25 cellular contexts compared by ENCODE assay signal in genomic region chr6:106132153-106132698, GRCh38. TPM values are rescaled to one million over a fixed set of nuclear protein-coding genes. Genes with fewer than 3 reads are reported as not detected.
DNase-seq lines count a peak whose midpoint lies in the region; ATAC-seq, FAIRE-seq and TF ChIP-seq lines count a peak whose summit lies in the region.
"Had no signal": no experiment of that assay in that cellular context is flagged by ENCODE, and none has a peak within 500 bp of the region (broad histone marks: within the 10 kb centered on the region; RNA-seq: fewer than 3 reads in every experiment).

No MANE protein-coding gene starts in this region.

- TF ChIP-seq RAD21 in HepG2 (CRISPR knock-in tag; IDR thresholded peaks at IDR 0.05) (no peak), GM12878 (IDR thresholded peaks at IDR 0.05; ENCODE audit: insufficient read depth, low read depth, low read length) (no peak), H1 (IDR thresholded peaks at IDR 0.05 in 1 of 2, conservative IDR thresholded peaks at IDR 0.05 in 1 of 2; ENCODE audit: low read depth in 2 of 2, low read length in 2 of 2) (no peak)

- H4K20me1 ChIP-seq in HepG2 (ENCODE audit: insufficient read depth, low read length) = no peaks in the 10 kb centered on the region
- H4K20me1 ChIP-seq in GM12878 (ENCODE audit: control insufficient read depth, insufficient read depth) = no peaks in the 10 kb centered on the region
- no peaks in the 10 kb centered on the region for H4K20me1 ChIP-seq in H1 (replicated peaks in 1 of 2; ENCODE audit: control insufficient read depth in 1 of 2, insufficient read depth in 2 of 2, low read length in 2 of 2)
- H4K20me1 ChIP-seq: BLaER1 treated with 17β-estradiol and CSF1 and Interleukin-3, amounts not matched to agents 10 nM and 100 nM had no signal

- H2BK20ac ChIP-seq in H1 (ENCODE audit: low read length) = no peak overlapping the region

- intact Hi-C loops in HepG2 (cut with micrococcal nuclease; ENCODE audit: unreplicated experiment) = no loop called here
- intact Hi-C loops in right lobe of liver (cut with DNase I) = no loop called here
- intact Hi-C loops in GM12878 (cut with micrococcal nuclease; ENCODE audit: unreplicated experiment) = no loop called here

- H3K27me3 ChIP-seq in HepG2 (ENCODE audit: control insufficient read depth in 1 of 2, insufficient read depth in 2 of 2, low read length in 2 of 2) = peaks cover 0 to 10% of the 10 kb centered on the region in 2 experiments; a peak in 1 of 5 replicates
- H3K27me3 ChIP-seq in right lobe of liver = no peaks in the 10 kb centered on the region
- H3K27me3 ChIP-seq in GM12878 (replicated peaks in 1 of 2; ENCODE audit: control insufficient read depth in 2 of 2, insufficient read depth in 2 of 2, low read length in 1 of 2) = no peaks in the 10 kb centered on the region
- no peaks in the 10 kb centered on the region for H3K27me3 ChIP-seq in H1 (replicated peaks in 1 of 4; ENCODE audit: control insufficient read depth in 3 of 4, extremely low read depth in 1 of 4, insufficient read depth in 3 of 4, low read length in 3 of 4)
- no peaks in the 10 kb centered on the region for H3K27me3 ChIP-seq in trophoblast cell (ENCODE audit: insufficient read depth, low read length)
- H3K27me3 ChIP-seq in WERI-Rb-1 (ENCODE audit: insufficient read depth, low read depth, severe bottlenecking) = no peaks in the 10 kb centered on the region
- H3K27me3 ChIP-seq: BE2C; BLaER1 treated with 17β-estradiol and CSF1 and Interleukin-3, amounts not matched to agents 10 nM and 100 nM had no signal

- H3K4me3 ChIP-seq in HepG2 (replicated peaks in 1 of 3; ENCODE audit: insufficient read depth in 1 of 3, low read depth in 2 of 3, low read length in 3 of 3) = no peak overlapping the region
- no peak overlapping the region for H3K4me3 ChIP-seq in right lobe of liver
- no peak overlapping the region for H3K4me3 ChIP-seq in GM12878
- H3K4me3 ChIP-seq in H1 (ENCODE audit: extremely low read depth in 1 of 4, insufficient read depth in 2 of 4, low read depth in 3 of 4, low read length in 4 of 4) = no peak overlapping the region
- no peak overlapping the region for H3K4me3 ChIP-seq in trophoblast cell (ENCODE audit: low read depth, low read length)
- no peak overlapping the region for H3K4me3 ChIP-seq in WERI-Rb-1 (ENCODE audit: low read depth, low read length)
- H3K4me3 ChIP-seq: A549; BLaER1 treated with 17β-estradiol and CSF1 and Interleukin-3, amounts not matched to agents 10 nM and 100 nM; GM23338; HAP-1 had no signal

- no peak overlapping the region for H4K12ac ChIP-seq in trophoblast cell (ENCODE audit: low read depth, low read length)

- H3K14ac ChIP-seq in H1 (ENCODE audit: insufficient read length) (no peak overlapping the region), trophoblast cell (ENCODE audit: low read length) (no peak overlapping the region)

- RAD21 ChIA-PET in GM12878 (lab: Charles Lee; ENCODE audit: unreplicated experiment) = interaction anchor here (0.9 to 1.2 kb wide), 2 partner anchors 10 to 50 kb away, joined by 3 to 4 read pairs; no protein-coding TSS in a partner anchor

- H4K8ac ChIP-seq in H1 (ENCODE audit: extremely low read depth, insufficient read depth, low read length) (no peak overlapping the region), trophoblast cell (ENCODE audit: low read depth, low read length) (no peak overlapping the region)

- TF ChIP-seq EP300 in HepG2 (IDR thresholded peaks at IDR 0.05; ENCODE audit: low read depth in 2 of 2, low read length in 2 of 2) = no peak
- no peak for TF ChIP-seq EP300 in HepG2 (CRISPR knock-in tag; IDR thresholded peaks at IDR 0.05; ENCODE audit: borderline replicate concordance)
- no peak for TF ChIP-seq EP300 in GM12878 (IDR thresholded peaks at IDR 0.05; ENCODE audit: borderline replicate concordance in 1 of 2, control insufficient read depth in 1 of 2, low read depth in 2 of 2, low read length in 2 of 2)
- TF ChIP-seq EP300 in H1 (IDR thresholded peaks at IDR 0.05; ENCODE audit: borderline replicate concordance in 1 of 2, low read depth in 2 of 2, low read length in 2 of 2) = no peak

- H2AK5ac ChIP-seq in H1 (ENCODE audit: low read depth, low read length) (no peak overlapping the region), trophoblast cell (ENCODE audit: low read length) (no peak overlapping the region)

- H3K4ac ChIP-seq in H1 (replicated peaks; ENCODE audit: insufficient read length, low read depth, low read length) = no peak overlapping the region
- no peak overlapping the region for H3K4ac ChIP-seq in trophoblast cell (ENCODE audit: low read depth, low read length)

- H3K9ac ChIP-seq in HepG2 (ENCODE audit: insufficient read depth, low read depth, low read length) = no peak overlapping the region
- H3K9ac ChIP-seq in GM12878 (ENCODE audit: control insufficient read depth, insufficient read depth, low read length) = no peak overlapping the region
- no peak overlapping the region for H3K9ac ChIP-seq in H1 (replicated peaks in 1 of 4; ENCODE audit: extremely low read depth in 1 of 4, low read depth in 3 of 4, low read length in 3 of 4)
- no peak overlapping the region for H3K9ac ChIP-seq in trophoblast cell (ENCODE audit: low read length)
- H3K9ac ChIP-seq: BLaER1 treated with 17β-estradiol and CSF1 and Interleukin-3, amounts not matched to agents 10 nM and 100 nM had no signal

- no peak overlapping the region for H4K5ac ChIP-seq in H1 (ENCODE audit: insufficient read length, low read depth, low read length)

- SMC1A ChIA-PET in GM12878 (lab: Charles Lee; ENCODE audit: uncharacterized antibody, unreplicated experiment) = interaction anchor here (1.2 to 1.8 kb wide), 2 partner anchors 9 to 91 kb away, joined by 3 to 6 read pairs; no protein-coding TSS in a partner anchor

- H3K23ac ChIP-seq in H1 (ENCODE audit: insufficient read length) = no peak overlapping the region
- H3K23ac ChIP-seq in trophoblast cell (ENCODE audit: low read length) = no peak overlapping the region

- FAIRE-seq in HepG2 (lab: Jason Lieb, UNC) (no peak), GM12878 (lab: Jason Lieb, UNC) (no peak), H1 (lab: Jason Lieb, UNC) (no peak), D721Med (lab: Jason Lieb, UNC) (no peak)
- FAIRE-seq: A549, G401.6, GM19239, H54 had no signal

- no peak for TF ChIP-seq CTCF in HepG2 (CRISPR knock-in tag; IDR thresholded peaks at IDR 0.05)
- TF ChIP-seq CTCF in right lobe of liver (IDR thresholded peaks at IDR 0.05) = no peak
- TF ChIP-seq CTCF in GM12878 (IDR thresholded peaks at IDR 0.05 in 2 of 3, conservative IDR thresholded peaks at IDR 0.05 in 1 of 3; ENCODE audit: control insufficient read depth in 2 of 3, extremely low read depth in 1 of 3, insufficient read depth in 1 of 3, low read depth in 3 of 3, low read length in 3 of 3) = no peak
- no peak for TF ChIP-seq CTCF in H1 (IDR thresholded peaks at IDR 0.05; ENCODE audit: control extremely low read depth in 1 of 3, insufficient read depth in 1 of 3, low read depth in 1 of 3, low read length in 3 of 3)
- no peak for TF ChIP-seq CTCF in WERI-Rb-1 (IDR thresholded peaks at IDR 0.05; ENCODE audit: low read depth, low read length)
- no peak for TF ChIP-seq CTCF in D721Med (IDR thresholded peaks at IDR 0.05; ENCODE audit: insufficient read depth, missing control alignments)

- H3K4me1 ChIP-seq in HepG2 (ENCODE audit: insufficient read depth, low read length) = peaks cover 21% of the 10 kb centered on the region
- no peaks in the 10 kb centered on the region for H3K4me1 ChIP-seq in right lobe of liver
- peaks cover 11% of the 10 kb centered on the region for H3K4me1 ChIP-seq in GM12878 (ENCODE audit: control insufficient read depth, insufficient read depth, low read length)
- peaks cover 0 to 3% (median 0%) of the 10 kb centered on the region in 4 experiments; a peak in 1 of 7 replicates for H3K4me1 ChIP-seq in H1 (replicated peaks in 1 of 4; ENCODE audit: control insufficient read depth in 3 of 4, insufficient read depth in 4 of 4, low read length in 3 of 4)
- peaks cover 13 to 16% of the 10 kb centered on the region in 2 experiments for H3K4me1 ChIP-seq in trophoblast cell (ENCODE audit: control insufficient read depth in 1 of 2, insufficient read depth in 2 of 2, low read length in 2 of 2)

- no peak overlapping the region for H3K56ac ChIP-seq in H1 (replicated peaks; ENCODE audit: insufficient read length, low read depth, low read length)

- no TSS peak for BruUV-seq in HepG2 (replicated peaks; lab: Mats Ljungman, UMichigan)
- no TSS peak for BruUV-seq in GM12878 (replicated peaks; lab: Mats Ljungman, UMichigan)

- 26% methylated on average over 10 of the region's 10 CpGs for WGBS in HepG2 (ENCODE audit: low lambda C conversion rate)
- WGBS in right lobe of liver (ENCODE audit: insufficient coverage, low coverage, low lambda C conversion rate, missing lambda C conversion rate) = 66% methylated on average over 7 of the region's 10 CpGs
- 53% methylated on average over 10 of the region's 10 CpGs for WGBS in GM12878 (ENCODE audit: insufficient coverage, insufficient replicate concordance, low lambda C conversion rate, missing lambda C conversion rate)
- 89% methylated on average over 10 of the region's 10 CpGs; no CpG with 5 or more reads in 1 of the 2 experiments for WGBS in H1 (ENCODE audit: extremely low coverage in 1 of 2, insufficient coverage in 1 of 2, insufficient read length in 1 of 2, insufficient replicate concordance in 2 of 2, low coverage in 1 of 2, low lambda C conversion rate in 2 of 2, missing lambda C conversion rate in 1 of 2), 2 experiments
- no CpG with 5 or more reads among the region's 10 CpGs for WGBS in trophoblast cell (ENCODE audit: extremely low coverage, insufficient coverage, insufficient read length)

- 0 out of 2 replicates have a peak overlapping the region, but pooled peaks have one; percentile 50 for H2BK12ac ChIP-seq in H1 (ENCODE audit: low read depth, low read length)
- no peak overlapping the region for H2BK12ac ChIP-seq in trophoblast cell (ENCODE audit: low read length)

- H2AFZ ChIP-seq in HepG2 (ENCODE audit: low read length) = no peak overlapping the region
- H2AFZ ChIP-seq in GM12878 (ENCODE audit: control insufficient read depth, low read depth, low read length) = no peak overlapping the region
- no peak overlapping the region for H2AFZ ChIP-seq in H1 (ENCODE audit: low read length)
- H2AFZ ChIP-seq in trophoblast cell (ENCODE audit: insufficient read depth, low read length, poor library complexity) = no peak overlapping the region
- H2AFZ ChIP-seq: GM23338 had no signal

- no peak overlapping the region for H3K18ac ChIP-seq in H1 (ENCODE audit: extremely low read depth, low read length)
- no peak overlapping the region for H3K18ac ChIP-seq in trophoblast cell (ENCODE audit: low read length)

- H3K79me2 ChIP-seq in HepG2 (ENCODE audit: insufficient read depth, low read length) (no peaks in the 10 kb centered on the region), GM12878 (ENCODE audit: control insufficient read depth, insufficient read depth, low read length) (no peaks in the 10 kb centered on the region), H1 (ENCODE audit: control insufficient read depth in 1 of 2, insufficient read depth in 2 of 2, low read length in 2 of 2) (no peaks in the 10 kb centered on the region), trophoblast cell (ENCODE audit: control insufficient read depth, insufficient read depth, low read length, poor library complexity) (no peaks in the 10 kb centered on the region)

- H4K91ac ChIP-seq in H1 (replicated peaks; ENCODE audit: insufficient read length, low read length) (no peak overlapping the region), trophoblast cell (ENCODE audit: low read depth, low read length) (no peak overlapping the region)

- in situ Hi-C loops in HepG2 (cut with HindIII; ENCODE audit: extremely low pct_ligation_motif_present, low pct_unique_long_range_greater_than_20kb) (no loop called here), GM12878 (cut with MboI) (no loop called here)

- no peak overlapping the region for H2BK15ac ChIP-seq in H1 (ENCODE audit: low read length)

- H3K4me2 ChIP-seq in HepG2 (ENCODE audit: low read depth, low read length) (no peak overlapping the region), GM12878 (ENCODE audit: control insufficient read depth, insufficient read depth) (no peak overlapping the region), H1 (ENCODE audit: insufficient read depth in 1 of 2, low read depth in 2 of 2, low read length in 2 of 2) (no peak overlapping the region), trophoblast cell (ENCODE audit: low read length) (no peak overlapping the region)
- H3K4me2 ChIP-seq: A549; BLaER1 treated with 17β-estradiol and CSF1 and Interleukin-3, amounts not matched to agents 10 nM and 100 nM; GM23338 had no signal

- CTCF ChIA-PET in HepG2 (lab: Yijun Ruan, JAX; ENCODE audit: low intra/inter-chr PET ratio, low total read pairs) (no interaction called here), GM12878 (lab: Yijun Ruan, JAX) (interaction anchor here (1.2 kb wide), 1 partner anchor 88 kb away, joined by 4 read pairs; no protein-coding TSS in a partner anchor), H1 (lab: Charles Lee; ENCODE audit: partially characterized antibody) (no interaction called here)

- H3K9me3 ChIP-seq in HepG2 (ENCODE audit: low read length) = no peaks in the 10 kb centered on the region
- no peaks in the 10 kb centered on the region for H3K9me3 ChIP-seq in right lobe of liver
- H3K9me3 ChIP-seq in GM12878 (replicated peaks; ENCODE audit: control insufficient read depth, insufficient read depth, low read length) = no peaks in the 10 kb centered on the region
- no peaks in the 10 kb centered on the region for H3K9me3 ChIP-seq in H1 (ENCODE audit: insufficient read depth in 2 of 2, low read depth in 1 of 2, low read length in 1 of 2)
- H3K9me3 ChIP-seq in trophoblast cell (ENCODE audit: insufficient read depth, low read depth, low read length) = peaks cover 3% of the 10 kb centered on the region
- H3K9me3 ChIP-seq in WERI-Rb-1 (ENCODE audit: severe bottlenecking) = no peaks in the 10 kb centered on the region
- H3K9me3 ChIP-seq: A549; BE2C; BLaER1 treated with 17β-estradiol and CSF1 and Interleukin-3, amounts not matched to agents 10 nM and 100 nM; HAP-1 had no signal

- H2BK120ac ChIP-seq in H1 (replicated peaks; ENCODE audit: low read depth, low read length) = no peak overlapping the region
- H2BK120ac ChIP-seq in trophoblast cell (ENCODE audit: insufficient read depth, low read length, poor library complexity) = no peak overlapping the region

- H3K27ac ChIP-seq in HepG2 (ENCODE audit: extremely low read length, insufficient read depth, low read length) (no peak overlapping the region), right lobe of liver (no peak overlapping the region), GM12878 (ENCODE audit: control insufficient read depth, insufficient read depth) (no peak overlapping the region), H1 (ENCODE audit: low read depth, low read length) (no peak overlapping the region), trophoblast cell (ENCODE audit: low read depth, low read length) (no peak overlapping the region), WERI-Rb-1 (no peak overlapping the region)
- H3K27ac ChIP-seq: A549; BLaER1 treated with 17β-estradiol and CSF1 and Interleukin-3, amounts not matched to agents 10 nM and 100 nM had no signal

- no peak for TF ChIP-seq POLR2A in HepG2 (IDR thresholded peaks at IDR 0.05; ENCODE audit: insufficient read depth in 1 of 2, low read depth in 2 of 2, low read length in 2 of 2)
- TF ChIP-seq POLR2A in right lobe of liver (IDR thresholded peaks at IDR 0.05) = no peak
- TF ChIP-seq POLR2A in GM12878 (IDR thresholded peaks at IDR 0.05; ENCODE audit: low read depth, low read length) = no peak
- no peak for TF ChIP-seq POLR2A in H1 (IDR thresholded peaks at IDR 0.05; ENCODE audit: control extremely low read depth in 1 of 2, low read depth in 2 of 2, low read length in 2 of 2)

- no peaks in the 10 kb centered on the region for H3K23me2 ChIP-seq in H1 (ENCODE audit: low read depth, low read length)

- DNase-seq in HepG2 (ENCODE audit: low spot score) = no peak
- DNase-seq in right lobe of liver = no peak
- DNase-seq in GM12878 (ENCODE audit: low read depth, low spot score) = no peak
- no peak for DNase-seq in H1 (ENCODE audit: low read depth in 1 of 2, low spot score in 2 of 2)
- peak; percentile 91 to 96 for DNase-seq in trophoblast cell
- no peak for DNase-seq in stimulated activated CD4-positive, alpha-beta T cell treated with anti-CD3 and anti-CD28 coated beads, Interleukin-4, amount 100 ng/mL, for 24 hours
- no peak for DNase-seq in WERI-Rb-1
- no peak for DNase-seq in D721Med (ENCODE audit: insufficient read length, low spot score)
- DNase-seq: 8988T; ACHN; AML-193; BE2C; Calu3; CD4-positive, alpha-beta memory T cell; COR-L47; DMS153; DND-41; HFFc6 had no signal

- no peaks in the 10 kb centered on the region for H3K79me1 ChIP-seq in H1 (ENCODE audit: low read depth, low read length)
- H3K79me1 ChIP-seq in trophoblast cell (ENCODE audit: low read length) = peaks cover 2% of the 10 kb centered on the region

- no peak overlapping the region for H2BK5ac ChIP-seq in H1 (ENCODE audit: low read depth, low read length)
- no peak overlapping the region for H2BK5ac ChIP-seq in trophoblast cell (ENCODE audit: low read depth, low read length, poor library complexity)

- no peak for ATAC-seq in HepG2
- no peak for ATAC-seq in right lobe of liver
- ATAC-seq in GM12878 = no peak
- ATAC-seq: A549, GM23338 had no signal

- POLR2A ChIA-PET in HepG2 (lab: Yijun Ruan, JAX) (no interaction called here), GM12878 (lab: Charles Lee) (no interaction called here), H1 (lab: Charles Lee; ENCODE audit: partially characterized antibody) (interaction anchor here (0.6 kb wide), 1 partner anchor 190 kb away, joined by 3 read pairs; no protein-coding TSS in a partner anchor)

- no peaks in the 10 kb centered on the region for H3K36me3 ChIP-seq in HepG2 (replicated peaks in 1 of 2; ENCODE audit: control insufficient read depth in 1 of 2, insufficient read depth in 2 of 2, low read length in 2 of 2)
- H3K36me3 ChIP-seq in right lobe of liver = no peaks in the 10 kb centered on the region
- H3K36me3 ChIP-seq in GM12878 (ENCODE audit: control insufficient read depth in 2 of 2, insufficient read depth in 2 of 2, low read length in 1 of 2) = no peaks in the 10 kb centered on the region
- no peaks in the 10 kb centered on the region for H3K36me3 ChIP-seq in H1 (ENCODE audit: control insufficient read depth in 2 of 4, insufficient read depth in 4 of 4, low read length in 3 of 4)
- H3K36me3 ChIP-seq in trophoblast cell (ENCODE audit: control insufficient read depth in 1 of 2, insufficient read depth in 2 of 2, low read length in 2 of 2) = no peaks in the 10 kb centered on the region
- no peaks in the 10 kb centered on the region for H3K36me3 ChIP-seq in WERI-Rb-1
- H3K36me3 ChIP-seq: BE2C; BLaER1 treated with 17β-estradiol and CSF1 and Interleukin-3, amounts not matched to agents 10 nM and 100 nM; HAP-1 had no signal

RNA-seq across cellular contexts. Expression of gene PRDM1, which starts 46.1 kb away (rescaled TPM):
- not detected in 2 replicates for total RNA-seq in HepG2 (2016; rRNA removed; fragmentation: Illumina TruSeq; extraction: Trizol)
- not detected in 2 replicates for total RNA-seq in HepG2 (2016; cell fraction: cytosol; rRNA removed; fragmentation: Illumina TruSeq; extraction: Trizol; ENCODE audit: low read depth)
- not detected in 2 replicates for total RNA-seq in HepG2 (2016; cell fraction: insoluble cytoplasmic fraction; rRNA removed; fragmentation: Illumina TruSeq; extraction: Trizol)
- total RNA-seq in HepG2 (2016; cell fraction: membrane; rRNA removed; fragmentation: Illumina TruSeq; extraction: Trizol) = not detected in 2 replicates
- total RNA-seq in HepG2 (2016; cell fraction: nucleus; rRNA removed; fragmentation: Illumina TruSeq; extraction: Trizol) = not detected in 2 replicates
- polyA plus RNA-seq in HepG2 (2011; rRNA removed) = 0.03 and 0.13 TPM in 2 replicates
- not detected in 2 replicates for polyA plus RNA-seq in HepG2 (2011; cell fraction: cytosol; rRNA removed)
- not detected in 2 replicates for polyA plus RNA-seq in HepG2 (2011; cell fraction: nucleus; rRNA removed)
- 0.20 TPM in 1 of 2 replicates, not detected in the other for polyA plus RNA-seq in HepG2 (2012)
- not detected in 2 replicates for polyA plus RNA-seq in HepG2 (2016; cell fraction: cytosol; fragmentation: Illumina TruSeq; extraction: Trizol; ENCODE audit: low read depth)
- not detected in 2 replicates for polyA plus RNA-seq in HepG2 (2016; cell fraction: insoluble cytoplasmic fraction; fragmentation: Illumina TruSeq; extraction: Trizol; ENCODE audit: low read depth)
- polyA plus RNA-seq in HepG2 (2016; cell fraction: membrane; fragmentation: Illumina TruSeq; extraction: Trizol; ENCODE audit: low read depth) = not detected in 2 replicates
- not detected in 2 replicates for polyA plus RNA-seq in HepG2 (2016; cell fraction: nucleus; fragmentation: Illumina TruSeq; extraction: Trizol; ENCODE audit: insufficient read depth, low read depth)
- 4.0 TPM in 1 of 2 replicates, not detected in the other for polyA minus RNA-seq in HepG2 (2011; rRNA and poly(A)+ RNA removed; ENCODE audit: low replicate concordance)
- not detected in 2 replicates for polyA minus RNA-seq in HepG2 (2011; cell fraction: cytosol; rRNA and poly(A)+ RNA removed)
- polyA minus RNA-seq in HepG2 (2011; cell fraction: nucleus; rRNA and poly(A)+ RNA removed) = not detected in 2 replicates
- 1 to 10 TPM in 5 of 6 experiments, under 1 TPM in 1; 0.86 to 2.8 (median 1.3) TPM for total RNA-seq in right lobe of liver
- total RNA-seq in GM12878 (2013; cell fraction: nucleolus; rRNA removed) = 7.9 and 9.9 TPM in 2 replicates
- total RNA-seq in GM12878 (2014; rRNA removed) = 3.7 and 4.0 TPM in 2 replicates
- total RNA-seq in GM12878 (2014; rRNA removed; fragmentation: Illumina TruSeq; extraction: Trizol) = 4.0 and 4.1 TPM in 2 replicates
- total RNA-seq in GM12878 (2021) = 7.7 and 8.4 TPM in 2 replicates
- 8.1 TPM for polyA plus RNA-seq in GM12878 (2011; ENCODE audit: low read depth)
- 4.0 and 4.2 TPM in 2 replicates for polyA plus RNA-seq in GM12878 (2011; rRNA removed)
- 3.8 and 4.5 TPM in 2 replicates for polyA plus RNA-seq in GM12878 (2011; cell fraction: cytosol; rRNA removed)
- polyA plus RNA-seq in GM12878 (2011; cell fraction: nucleus; rRNA removed) = 7.9 and 9.8 TPM in 2 replicates
- polyA plus RNA-seq in GM12878 (2012) = 11.0 and 12.0 TPM in 2 replicates
- 5.1 and 6.4 TPM in 2 replicates for polyA plus RNA-seq in GM12878 (2014; fragmentation: Illumina TruSeq; extraction: Trizol)
- polyA plus RNA-seq in GM12878 (2014; fragmentation: Nextera tagmentation; extraction: Ambion mirVana) = 1 to 10 TPM; 1.9 to 2.8 TPM
- 2.0 and 4.0 TPM in 2 replicates for polyA plus RNA-seq in GM12878 (2014; rRNA removed)
- polyA plus RNA-seq in GM12878 (2016; fragmentation: Nextera tagmentation; extraction: Ambion mirVana) = 10 to 100 TPM; 13.6 to 15.8 TPM
- 8.2 and 10.9 TPM in 2 replicates for polyA minus RNA-seq in GM12878 (2011; rRNA and poly(A)+ RNA removed)
- polyA minus RNA-seq in GM12878 (2011; cell fraction: cytosol; rRNA and poly(A)+ RNA removed) = 3.6 and 6.0 TPM in 2 replicates
- 13.5 and 21.5 TPM in 2 replicates for polyA minus RNA-seq in GM12878 (2011; cell fraction: nucleus; rRNA and poly(A)+ RNA removed)
- total RNA-seq in H1 (2021; fragmentation: NEBNext Ultra II Directional; extraction: Animal tissue kit (Norgen Biotek cat#: 25700)) = 0.74 and 1.1 TPM in 2 replicates
- 0.17 and 0.21 TPM in 2 replicates for polyA plus RNA-seq in H1 (2011; rRNA removed)
- 0.10 TPM for polyA plus RNA-seq in H1 (2011; cell fraction: cytosol; rRNA removed)
- polyA plus RNA-seq in H1 (2011; cell fraction: nucleus; rRNA removed) = 0.31 TPM
- polyA plus RNA-seq in H1 (2012, experiment 1 of 2) = 0.29 to 0.72 TPM (median 0.37 TPM) in 4 replicates
- polyA plus RNA-seq in H1 (2012, experiment 2 of 2) = 0.35 TPM
- polyA plus RNA-seq in H1 (2013, experiment 1 of 2) = 0.45 TPM
- 0.39 TPM for polyA plus RNA-seq in H1 (2013, experiment 2 of 2)
- 0.35 and 2.6 TPM in 2 replicates for polyA minus RNA-seq in H1 (2011; rRNA and poly(A)+ RNA removed)
- not detected for polyA minus RNA-seq in H1 (2011; cell fraction: cytosol; rRNA and poly(A)+ RNA removed)
- polyA minus RNA-seq in H1 (2011; cell fraction: nucleus; rRNA and poly(A)+ RNA removed) = 0.40 TPM
- polyA plus RNA-seq in trophoblast cell (2013) = 0.94 and 1.1 TPM in 2 replicates

Comparison
In these comparisons a context has a peak if more than half of its experiments do, and no peak if none do; other contexts are left out.
1. DNase-seq: peak in trophoblast cell (2 of 2); none in HepG2 (single experiment), right lobe of liver (0 of 3), GM12878 (single experiment), H1 (0 of 2), stimulated activated CD4-positive, alpha-beta T cell treated with anti-CD3 and anti-CD28 coated beads, Interleukin-4, amount 100 ng/mL, for 24 hours (single experiment), WERI-Rb-1 (single experiment) and D721Med (single experiment).